ENCODE assay signal across 16 cellular contexts in the genomic region with DNA sequence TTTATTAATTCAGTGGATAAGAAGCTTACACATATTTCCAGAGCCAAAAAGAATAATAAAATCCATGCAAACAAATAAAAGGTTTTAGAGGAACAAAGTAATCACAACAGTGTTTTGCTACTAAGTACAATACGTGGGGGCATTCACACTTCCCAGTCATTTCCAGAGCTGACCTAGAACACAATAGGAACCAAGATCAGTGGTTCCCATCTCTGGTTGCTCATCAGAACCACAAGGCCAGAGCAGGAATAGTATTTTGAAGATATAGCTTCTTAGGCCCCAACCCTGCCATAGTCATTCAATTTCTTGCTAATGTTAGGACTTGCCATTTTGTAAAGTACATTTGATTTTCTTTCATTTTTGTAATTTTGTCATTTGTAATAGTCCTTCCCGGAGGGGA.
"Had no signal": no experiment of that assay in that cellular context is flagged by ENCODE, and none has a peak within 500 bp of the region (broad histone marks: within the 10 kb centered on the region; RNA-seq: fewer than 3 reads in every experiment).

No MANE protein-coding gene starts in this region.

- H3K27me3 ChIP-seq: ascending aorta, colonic mucosa, tibial nerve had no signal

- DNase-seq: activated CD4-positive, alpha-beta T cell treated with anti-CD3 and anti-CD28 coated beads, Interleukin-2, amount 50 U/mL, for 1 hour; activated T-cell treated with anti-CD3 and anti-CD28 coated beads, Interleukin-2, amount 50 U/mL, for 48 hours; colonic mucosa; erythroblast; head of caudate nucleus; lower lobe of right lung; naive thymus-derived CD8-positive, alpha-beta T cell; stimulated activated CD4-positive, alpha-beta T cell treated with anti-CD3 and anti-CD28 coated beads, Interleukin-4, amount 100 ng/mL, for 24 hours; stimulated activated naive CD4-positive, alpha-beta T cell had no signal

- H3K4me3 ChIP-seq: ascending aorta, colonic mucosa, lower lobe of right lung, tibial nerve had no signal

- H3K27ac ChIP-seq: colonic mucosa, lower lobe of right lung had no signal

- H3K36me3 ChIP-seq: ascending aorta, colonic mucosa, lower lobe of right lung, tibial nerve had no signal

- H3K4me3 Mint-ChIP-seq: central memory CD8-positive, alpha-beta T cell; naive thymus-derived CD8-positive, alpha-beta T cell had no signal

- H3K4me1 ChIP-seq: colonic mucosa had no signal

- H3K9me3 ChIP-seq: ascending aorta, colonic mucosa had no signal

- H3K9me3 Mint-ChIP-seq: central memory CD8-positive, alpha-beta T cell had no signal

- H3K27me3 Mint-ChIP-seq: central memory CD8-positive, alpha-beta T cell; naive thymus-derived CD8-positive, alpha-beta T cell had no signal

- ATAC-seq: lower lobe of right lung; naive thymus-derived CD8-positive, alpha-beta T cell had no signal

- FAIRE-seq: endometrium, frontal cortex, keratinocyte, urothelium cell line had no signal

- H3K27ac Mint-ChIP-seq: naive thymus-derived CD8-positive, alpha-beta T cell had no signal
